Comparison of ENCODE assay signal across 19 cellular contexts in genomic region chr4:29058519-29058918, GRCh38.
"Had no signal": no experiment of that assay in that cellular context is flagged by ENCODE, and none has a peak within 500 bp of the region (broad histone marks: within the 10 kb centered on the region; RNA-seq: fewer than 3 reads in every experiment).

No MANE protein-coding gene starts in this region.

- H3K27me3 ChIP-seq: ascending aorta, brain microvascular endothelial cell, cardiac muscle cell, SJSA1 had no signal

- H3K4me3 ChIP-seq: ascending aorta, cardiac muscle cell, SJSA1 had no signal

- DNase-seq: activated CD4-positive, alpha-beta T cell treated with anti-CD3 and anti-CD28 coated beads for 4 hours; activated CD8-positive, alpha-beta memory T cell treated with anti-CD3 and anti-CD28 coated beads, Interleukin-2, amount 50 U/mL, for 4 hours; activated CD8-positive, alpha-beta T cell treated with anti-CD3 and anti-CD28 coated beads for 36 hours; activated naive CD4-positive, alpha-beta T cell; activated T-cell treated with anti-CD3 and anti-CD28 coated beads, Interleukin-2, amount 50 U/mL, for 72 hours; amniotic stem cell; brain microvascular endothelial cell; NCI-H1048; NCI-H146; NCI-H187 treated with DMSO at 0.1 percent for 48 hours; NCI-H2171; NCI-H2227 treated with DMSO at 0.1 percent for 48 hours; NCI-H526 treated with DMSO at 0.1 percent for 48 hours; NCI-H82; SHP77; SW 1271 had no signal

- H3K9me3 ChIP-seq: ascending aorta, SJSA1 had no signal

- H3K27ac ChIP-seq: ascending aorta, brain microvascular endothelial cell, cardiac muscle cell, SJSA1 had no signal

- H3K4me1 ChIP-seq: ascending aorta, SJSA1 had no signal

- H3K36me3 ChIP-seq: ascending aorta, brain microvascular endothelial cell, cardiac muscle cell, SJSA1 had no signal
